ENCODE assay signal across 10 cellular contexts in genomic region chr5:15135661-15136060, GRCh38.
"Had no signal": no experiment of that assay in that cellular context is flagged by ENCODE, and none has a peak within 500 bp of the region (broad histone marks: within the 10 kb centered on the region; RNA-seq: fewer than 3 reads in every experiment).

No MANE protein-coding gene starts in this region.

- ATAC-seq: GM23338, HCT116 had no signal

- FAIRE-seq: H54 had no signal

- H3K4me1 ChIP-seq: HAP-1 had no signal

- H3K36me3 ChIP-seq: HAP-1 had no signal

- H2AFZ ChIP-seq: GM23248, GM23338 had no signal

- H3K4me3 ChIP-seq: GM23248, GM23338, HAP-1 had no signal

- H3K27ac ChIP-seq: GM23248 had no signal

- H3K9me3 ChIP-seq: HAP-1 had no signal

- H3K9ac ChIP-seq: GM23248 had no signal

- H3K4me2 ChIP-seq: GM23338 had no signal

- DNase-seq: GM23248, GOT3, H7, H9, HCEC 1CT, HFFc6 had no signal
